Comparison of ENCODE assay signal across 26 cellular contexts in genomic region chr3:171155122-171155700, GRCh38.
DNase-seq lines count a peak whose midpoint lies in the region; ATAC-seq, FAIRE-seq and TF ChIP-seq lines count a peak whose summit lies in the region.
"Had no signal": no experiment of that assay in that cellular context is flagged by ENCODE, and none has a peak within 500 bp of the region (broad histone marks: within the 10 kb centered on the region; RNA-seq: fewer than 3 reads in every experiment).

No MANE protein-coding gene starts in this region.

- no peaks in the 10 kb centered on the region for H3K27me3 ChIP-seq in bronchial epithelial cell (ENCODE audit: control insufficient read depth, insufficient read depth, low read length)
- no peaks in the 10 kb centered on the region for H3K27me3 ChIP-seq in mesenchymal stem cell (ENCODE audit: control insufficient read depth in 1 of 2, insufficient read depth in 1 of 2, low read length in 2 of 2)
- H3K27me3 ChIP-seq in SK-N-SH (ENCODE audit: insufficient read depth) = no peaks in the 10 kb centered on the region
- H3K27me3 ChIP-seq: neutrophil, Peyer's patch had no signal

- WGBS in mesenchymal stem cell = 92% methylated on average over 4 of the region's 4 CpGs
- WGBS in SK-N-SH (ENCODE audit: low lambda C conversion rate) = 89% methylated on average over 4 of the region's 4 CpGs

- no peak for TF ChIP-seq EP300 in SK-N-SH (IDR thresholded peaks at IDR 0.05; ENCODE audit: borderline replicate concordance in 1 of 2, low read depth in 1 of 2, low read length in 1 of 2)

- H3K9ac ChIP-seq in mesenchymal stem cell (ENCODE audit: low read length) (no peak overlapping the region), SK-N-SH (no peak overlapping the region)

- no peak for TF ChIP-seq RAD21 in SK-N-SH (IDR thresholded peaks at IDR 0.05; ENCODE audit: low read length)

- DNase-seq in left ventricle myocardium superior (no peak), Right ventricle myocardium inferior (ENCODE audit: missing footprints) (no peak), bronchial epithelial cell (ENCODE audit: low read depth) (peak; percentile 35), mesenchymal stem cell (no peak), SK-N-SH (no peak), cerebellar nuclear complex (lab: John Stamatoyannopoulos, UW) (no peak)
- DNase-seq: activated B cell treated with CpG ODN at 0.5 μM for 24 hours; activated CD4-positive, alpha-beta memory T cell treated with anti-CD3 and anti-CD28 coated beads for 36 hours; activated effector memory CD4-positive, alpha-beta T cell treated with anti-CD3 and anti-CD28 coated beads, Interleukin-2, amount 50 U/mL, for 16 hours; Calu3; cortex of kidney; endodermal cell; glutamatergic neuron; NCI-H2107; NCI-H510A; NK-92 treated with Interleukin-12 subunit alpha and Interleukin-12 subunit beta, amount 100 ng/mL, for 24 hours; stimulated activated CD4-positive, alpha-beta T cell treated with anti-CD3 and anti-CD28 coated beads, Interleukin-2, amount 100 ng/mL, for 48 hours; stimulated activated naive B cell treated with anti-CD40 and anti-IgM and Interleukin-4, amounts not matched to agents 10 μg/mL and 1 μg/mL and 100 μg/mL, for 72 hours had no signal

- ATAC-seq in left ventricle myocardium superior = peak; percentile 37
- no peak for ATAC-seq in Right ventricle myocardium inferior
- ATAC-seq in activated CD4-positive, CD25-positive, alpha-beta regulatory T cell treated with anti-CD3 and anti-CD28 coated beads, Interleukin-2, amount 50 U/mL, for 24 hours = no peak
- ATAC-seq in GM18858 (IDR thresholded peaks at IDR 0.05; ENCODE audit: unreplicated experiment) = no peak
- ATAC-seq: A549; stimulated activated naive B cell treated with anti-CD40 and anti-IgM and Interleukin-4, amounts not matched to agents 10 μg/mL and 1 μg/mL and 100 μg/mL, for 72 hours had no signal

- H2AK5ac ChIP-seq in mesenchymal stem cell (ENCODE audit: low read length, severe bottlenecking) = peak overlapping the region; percentile 29

- no peak for TF ChIP-seq CTCF in bronchial epithelial cell (IDR thresholded peaks at IDR 0.05; ENCODE audit: insufficient read depth, low read length, severe bottlenecking)
- no peak for TF ChIP-seq CTCF in SK-N-SH (IDR thresholded peaks at IDR 0.05)

- no peak overlapping the region for H4K91ac ChIP-seq in mesenchymal stem cell (ENCODE audit: low read length)

- no peaks in the 10 kb centered on the region for H3K79me2 ChIP-seq in SK-N-SH (ENCODE audit: insufficient read depth)

- no peak overlapping the region for H2AFZ ChIP-seq in mesenchymal stem cell (ENCODE audit: low read depth, low read length)
- no peak overlapping the region for H2AFZ ChIP-seq in SK-N-SH (ENCODE audit: low read depth)

- H3K36me3 ChIP-seq in bronchial epithelial cell (ENCODE audit: control insufficient read depth, insufficient read depth, low read length) (no peaks in the 10 kb centered on the region), mesenchymal stem cell (ENCODE audit: control insufficient read depth in 1 of 2, insufficient read depth in 2 of 2, low read depth in 1 of 2, low read length in 2 of 2) (peaks cover 16 to 27% of the 10 kb centered on the region in 2 experiments), SK-N-SH (replicated peaks in 1 of 2; ENCODE audit: control insufficient read depth in 1 of 2, insufficient read depth in 2 of 2, low read length in 1 of 2) (peaks cover 10 to 27% of the 10 kb centered on the region in 2 experiments)
- H3K36me3 ChIP-seq: neutrophil, prostate gland had no signal

- POLR2A ChIA-PET in SK-N-SH (lab: Yijun Ruan, JAX) = no interaction called here

- no peak overlapping the region for H2BK5ac ChIP-seq in mesenchymal stem cell (ENCODE audit: low read depth, low read length, poor library complexity, severe bottlenecking)

- H2BK120ac ChIP-seq in mesenchymal stem cell (ENCODE audit: low read depth, low read length) = no peak overlapping the region

- H3K23ac ChIP-seq in mesenchymal stem cell (ENCODE audit: low read length in 2 of 2) = no peak overlapping the region

- H4K8ac ChIP-seq in mesenchymal stem cell (ENCODE audit: low read length) = no peak overlapping the region

- H3K9me2 ChIP-seq in SK-N-SH = no peaks in the 10 kb centered on the region

- peaks cover 3% of the 10 kb centered on the region for H3F3A ChIP-seq in SK-N-SH (replicated peaks; ENCODE audit: insufficient read depth)

- no peak overlapping the region for H2BK15ac ChIP-seq in mesenchymal stem cell (ENCODE audit: low read depth, poor library complexity, severe bottlenecking)

- H3K9me3 ChIP-seq in mesenchymal stem cell (ENCODE audit: control insufficient read depth, low read length) (no peaks in the 10 kb centered on the region), SK-N-SH (no peaks in the 10 kb centered on the region)
- H3K9me3 ChIP-seq: A549, neutrophil, Peyer's patch, prostate gland had no signal

- H3K4me1 ChIP-seq in mesenchymal stem cell (ENCODE audit: control insufficient read depth, insufficient read depth, low read depth, low read length) (peaks cover 13% of the 10 kb centered on the region), SK-N-SH (ENCODE audit: control insufficient read depth in 1 of 2, insufficient read depth in 2 of 2, low read depth in 1 of 2, low read length in 1 of 2) (peaks cover 0 to 5% of the 10 kb centered on the region in 2 experiments; a peak in 1 of 4 replicates)
- H3K4me1 ChIP-seq: prostate gland had no signal

- no peaks in the 10 kb centered on the region for H3K79me1 ChIP-seq in mesenchymal stem cell (replicated peaks; ENCODE audit: low read length, poor library complexity, severe bottlenecking)

- H3K27ac ChIP-seq in mesenchymal stem cell (ENCODE audit: low read length, poor library complexity, severe bottlenecking) (peak overlapping the region; percentile 14), SK-N-SH (ENCODE audit: low read depth in 2 of 2, low read length in 1 of 2) (no peak overlapping the region)
- H3K27ac ChIP-seq: A549, neutrophil, prostate gland, skin epidermis had no signal

- no peak overlapping the region for H3K18ac ChIP-seq in mesenchymal stem cell (ENCODE audit: low read depth in 1 of 2, low read length in 2 of 2)

- CTCF ChIA-PET in SK-N-SH (lab: Yijun Ruan, JAX) = interaction anchor here (0.7 to 1.1 kb wide), 2 partner anchors 13 to 106 kb away, joined by 3 read pairs; no protein-coding TSS in a partner anchor

- H3K14ac ChIP-seq in mesenchymal stem cell (ENCODE audit: low read length in 2 of 2) = no peak overlapping the region

- no peak overlapping the region for H3K4ac ChIP-seq in mesenchymal stem cell (ENCODE audit: low read depth in 1 of 2, low read length in 2 of 2)

- no peak overlapping the region for H3K4me2 ChIP-seq in mesenchymal stem cell (ENCODE audit: low read length, poor library complexity, severe bottlenecking)
- no peak overlapping the region for H3K4me2 ChIP-seq in SK-N-SH
- H3K4me2 ChIP-seq: A549 had no signal

- H4K20me1 ChIP-seq in SK-N-SH (ENCODE audit: insufficient read depth) = no peaks in the 10 kb centered on the region

- no peak for FAIRE-seq in bronchial epithelial cell (lab: Jason Lieb, UNC)
- FAIRE-seq: A549, H1 had no signal

- no peak overlapping the region for H3K4me3 ChIP-seq in bronchial epithelial cell (ENCODE audit: low read depth, low read length)
- no peak overlapping the region for H3K4me3 ChIP-seq in mesenchymal stem cell (ENCODE audit: insufficient read depth in 1 of 2, low read depth in 1 of 2, low read length in 2 of 2)
- no peak overlapping the region for H3K4me3 ChIP-seq in SK-N-SH (ENCODE audit: low read depth in 2 of 2, low read length in 1 of 2)
- H3K4me3 ChIP-seq: A549, Peyer's patch, prostate gland, skin epidermis had no signal

- intact Hi-C loops in left ventricle myocardium superior (cut with micrococcal nuclease) (no loop called here), Right ventricle myocardium inferior (cut with DNase I) (loop anchor here (5.0 kb wide), 1 partner anchor 412 kb away; no protein-coding TSS in a partner anchor)

- H2BK12ac ChIP-seq in mesenchymal stem cell (ENCODE audit: low read length in 2 of 2) = no peak overlapping the region

TF ChIP-seq in SK-N-SH, 30 proteins besides CTCF, POLR2A, EP300 and RAD21:
- TF ChIP-seq JUND (IDR thresholded peaks at IDR 0.05) = no peak
- TF ChIP-seq RXRA (IDR thresholded peaks at IDR 0.05; ENCODE audit: borderline replicate concordance, low read depth) = no peak
- no peak for TF ChIP-seq TCF12 (IDR thresholded peaks at IDR 0.05)
- TF ChIP-seq CHD2 (IDR thresholded peaks at IDR 0.05; ENCODE audit: low read length, partially characterized antibody) = no peak
- no peak for TF ChIP-seq FOSL2 (IDR thresholded peaks at IDR 0.05; ENCODE audit: borderline replicate concordance, low read depth)
